ENCODE assay signal across 1 cellular context in the genomic region with DNA sequence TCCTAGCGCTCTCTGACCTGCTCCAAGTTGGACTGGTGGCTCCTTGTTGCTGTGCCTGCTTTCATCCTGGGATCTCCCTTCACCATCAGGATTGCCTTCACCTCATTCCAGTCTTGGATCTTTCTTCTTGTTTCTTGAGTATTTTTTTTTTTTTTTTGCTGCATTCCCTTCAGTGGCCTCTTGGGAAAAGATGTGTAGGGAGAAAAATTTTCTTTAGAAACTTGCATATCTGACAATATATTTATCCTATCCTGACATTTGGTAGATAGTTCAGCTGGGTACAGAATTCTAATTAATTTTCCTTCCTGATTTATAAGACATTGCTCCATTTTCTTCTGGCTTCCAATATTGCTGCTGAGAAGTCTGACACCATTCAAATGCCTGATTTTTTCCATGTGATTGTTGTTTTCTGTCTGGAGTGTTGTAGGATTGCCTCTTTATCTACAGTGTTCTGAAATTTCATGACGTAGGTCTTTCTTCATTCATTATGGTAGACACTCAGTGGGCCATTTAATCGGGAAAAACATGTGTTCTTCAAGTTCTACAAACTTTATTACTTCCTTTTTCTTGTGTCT.
TF ChIP-seq lines count a peak whose summit lies in the region.

No MANE protein-coding gene starts in this region.

TF ChIP-seq in IMR-90, 13 proteins besides CTCF, POLR2A, EP300 and RAD21 (continued from another document):
- TF ChIP-seq SMC3 (IDR thresholded peaks at IDR 0.05; ENCODE audit: low read depth, low read length): no peak
- no peak for TF ChIP-seq RFX5 (IDR thresholded peaks at IDR 0.05; ENCODE audit: low read depth, low read length)
- TF ChIP-seq BHLHE40 (IDR thresholded peaks at IDR 0.05; ENCODE audit: low read depth, low read length): no peak
- no peak for TF ChIP-seq NFE2L2 (IDR thresholded peaks at IDR 0.05; ENCODE audit: low read depth, low read length)
- TF ChIP-seq CEBPB (IDR thresholded peaks at IDR 0.05; ENCODE audit: low read depth, low read length): no peak
- TF ChIP-seq MAZ (IDR thresholded peaks at IDR 0.05; ENCODE audit: borderline replicate concordance, low read depth, low read length): no peak
